ENCODE assay signal across 1 cellular context in the genomic region with DNA sequence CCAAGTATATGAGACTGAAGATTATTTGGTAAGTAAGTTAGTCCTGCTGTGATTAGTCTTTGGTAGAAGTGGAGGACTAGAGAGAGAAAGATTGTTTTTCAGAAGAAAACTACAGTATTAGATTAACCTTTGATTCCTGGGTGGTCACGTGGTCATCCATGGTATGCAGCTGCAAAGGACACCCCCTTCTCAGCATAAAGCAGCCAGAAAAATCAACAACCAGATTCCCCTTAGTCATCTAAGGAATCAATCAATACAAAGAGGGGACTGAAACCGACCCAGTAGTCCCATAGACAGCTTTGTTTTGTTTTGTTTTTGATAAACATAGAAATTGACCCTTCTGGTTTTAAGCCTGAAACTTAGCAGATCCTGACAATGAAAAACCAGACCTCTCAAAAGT.
TF ChIP-seq lines count a peak whose summit lies in the region.

No MANE protein-coding gene starts in this region.

TF ChIP-seq in HepG2, 621 proteins besides CTCF, POLR2A, EP300 and RAD21 (continued from another document and continues in another):
- TF ChIP-seq, protein P1, sequence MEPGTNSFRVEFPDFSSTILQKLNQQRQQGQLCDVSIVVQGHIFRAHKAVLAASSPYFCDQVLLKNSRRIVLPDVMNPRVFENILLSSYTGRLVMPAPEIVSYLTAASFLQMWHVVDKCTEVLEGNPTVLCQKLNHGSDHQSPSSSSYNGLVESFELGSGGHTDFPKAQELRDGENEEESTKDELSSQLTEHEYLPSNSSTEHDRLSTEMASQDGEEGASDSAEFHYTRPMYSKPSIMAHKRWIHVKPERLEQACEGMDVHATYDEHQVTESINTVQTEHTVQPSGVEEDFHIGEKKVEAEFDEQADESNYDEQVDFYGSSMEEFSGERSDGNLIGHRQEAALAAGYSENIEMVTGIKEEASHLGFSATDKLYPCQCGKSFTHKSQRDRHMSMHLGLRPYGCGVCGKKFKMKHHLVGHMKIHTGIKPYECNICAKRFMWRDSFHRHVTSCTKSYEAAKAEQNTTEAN (CRISPR knock-in tag; conservative IDR thresholded peaks at IDR 0.05): no peak
- TF ChIP-seq ZSCAN29 (CRISPR knock-in tag; conservative IDR thresholded peaks at IDR 0.05) (no peak), TEAD3 (CRISPR knock-in tag; optimal IDR thresholded peaks at IDR 0.05; ENCODE audit: borderline replicate concordance) (peak; percentile 92), AGO2 (optimal IDR thresholded peaks at IDR 0.05; ENCODE audit: low read depth, low read length) (no peak), YY1 (IDR thresholded peaks at IDR 0.05; ENCODE audit: insufficient read depth, insufficient replicate concordance, low read depth, low read length) (no peak), MIXL1 (CRISPR knock-in tag; IDR thresholded peaks at IDR 0.05) (peak; percentile 26; the same call in 1 of the 2 replicates), PRMT3 (CRISPR knock-in tag; IDR thresholded peaks at IDR 0.05; ENCODE audit: borderline replicate concordance, low read depth) (no peak), DPF2 (CRISPR knock-in tag; IDR thresholded peaks at IDR 0.05; ENCODE audit: borderline replicate concordance, low read depth) (no peak), ZNF816 (CRISPR knock-in tag; IDR thresholded peaks at IDR 0.05; ENCODE audit: borderline replicate concordance) (0 out of 2 replicates have a peak, but pooled peaks have one; percentile 30), ZKSCAN8 (CRISPR knock-in tag; IDR thresholded peaks at IDR 0.05; ENCODE audit: borderline replicate concordance) (no peak), FOXA1 (IDR thresholded peaks at IDR 0.05) (no peak), FOXA1 (CRISPR knock-in tag; IDR thresholded peaks at IDR 0.05) (peak; percentile 50; the same call in 1 of the 2 replicates), PHB2 (IDR thresholded peaks at IDR 0.05; ENCODE audit: partially characterized antibody) (no peak), ZNF83 (CRISPR knock-in tag; IDR thresholded peaks at IDR 0.05; ENCODE audit: borderline replicate concordance) (no peak), ZSCAN20 (CRISPR knock-in tag; IDR thresholded peaks at IDR 0.05; ENCODE audit: borderline replicate concordance) (no peak), SOX6 (IDR thresholded peaks at IDR 0.05) (no peak), SOX6 (CRISPR knock-in tag; IDR thresholded peaks at IDR 0.05) (peak; percentile 31; the same call in 1 of the 2 replicates), CHD4 (IDR thresholded peaks at IDR 0.05; ENCODE audit: borderline replicate concordance, low read length) (no peak), ZMYM4 (CRISPR knock-in tag; IDR thresholded peaks at IDR 0.05) (peak; percentile 73), ZBTB7A (CRISPR knock-in tag; IDR thresholded peaks at IDR 0.05) (no peak), ZNF329 (CRISPR knock-in tag; IDR thresholded peaks at IDR 0.05; ENCODE audit: low read depth) (no peak), GPN1 (CRISPR knock-in tag; IDR thresholded peaks at IDR 0.05; ENCODE audit: borderline replicate concordance) (no peak), NPAS2 (CRISPR knock-in tag; IDR thresholded peaks at IDR 0.05; ENCODE audit: borderline replicate concordance) (no peak), PAWR (CRISPR knock-in tag; IDR thresholded peaks at IDR 0.05; ENCODE audit: borderline replicate concordance) (no peak), ZNF724P (CRISPR knock-in tag; IDR thresholded peaks at IDR 0.05; ENCODE audit: borderline replicate concordance) (no peak), ZNF317 (CRISPR knock-in tag; IDR thresholded peaks at IDR 0.05) (no peak), SP4 (CRISPR knock-in tag; IDR thresholded peaks at IDR 0.05) (no peak), HHEX (CRISPR knock-in tag; IDR thresholded peaks at IDR 0.05) (no peak)
- TF ChIP-seq, protein P2, sequence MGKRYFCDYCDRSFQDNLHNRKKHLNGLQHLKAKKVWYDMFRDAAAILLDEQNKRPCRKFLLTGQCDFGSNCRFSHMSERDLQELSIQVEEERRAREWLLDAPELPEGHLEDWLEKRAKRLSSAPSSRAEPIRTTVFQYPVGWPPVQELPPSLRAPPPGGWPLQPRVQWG (CRISPR knock-in tag; IDR thresholded peaks at IDR 0.05; ENCODE audit: borderline replicate concordance, low read depth): no peak
- TF ChIP-seq, protein P3, sequence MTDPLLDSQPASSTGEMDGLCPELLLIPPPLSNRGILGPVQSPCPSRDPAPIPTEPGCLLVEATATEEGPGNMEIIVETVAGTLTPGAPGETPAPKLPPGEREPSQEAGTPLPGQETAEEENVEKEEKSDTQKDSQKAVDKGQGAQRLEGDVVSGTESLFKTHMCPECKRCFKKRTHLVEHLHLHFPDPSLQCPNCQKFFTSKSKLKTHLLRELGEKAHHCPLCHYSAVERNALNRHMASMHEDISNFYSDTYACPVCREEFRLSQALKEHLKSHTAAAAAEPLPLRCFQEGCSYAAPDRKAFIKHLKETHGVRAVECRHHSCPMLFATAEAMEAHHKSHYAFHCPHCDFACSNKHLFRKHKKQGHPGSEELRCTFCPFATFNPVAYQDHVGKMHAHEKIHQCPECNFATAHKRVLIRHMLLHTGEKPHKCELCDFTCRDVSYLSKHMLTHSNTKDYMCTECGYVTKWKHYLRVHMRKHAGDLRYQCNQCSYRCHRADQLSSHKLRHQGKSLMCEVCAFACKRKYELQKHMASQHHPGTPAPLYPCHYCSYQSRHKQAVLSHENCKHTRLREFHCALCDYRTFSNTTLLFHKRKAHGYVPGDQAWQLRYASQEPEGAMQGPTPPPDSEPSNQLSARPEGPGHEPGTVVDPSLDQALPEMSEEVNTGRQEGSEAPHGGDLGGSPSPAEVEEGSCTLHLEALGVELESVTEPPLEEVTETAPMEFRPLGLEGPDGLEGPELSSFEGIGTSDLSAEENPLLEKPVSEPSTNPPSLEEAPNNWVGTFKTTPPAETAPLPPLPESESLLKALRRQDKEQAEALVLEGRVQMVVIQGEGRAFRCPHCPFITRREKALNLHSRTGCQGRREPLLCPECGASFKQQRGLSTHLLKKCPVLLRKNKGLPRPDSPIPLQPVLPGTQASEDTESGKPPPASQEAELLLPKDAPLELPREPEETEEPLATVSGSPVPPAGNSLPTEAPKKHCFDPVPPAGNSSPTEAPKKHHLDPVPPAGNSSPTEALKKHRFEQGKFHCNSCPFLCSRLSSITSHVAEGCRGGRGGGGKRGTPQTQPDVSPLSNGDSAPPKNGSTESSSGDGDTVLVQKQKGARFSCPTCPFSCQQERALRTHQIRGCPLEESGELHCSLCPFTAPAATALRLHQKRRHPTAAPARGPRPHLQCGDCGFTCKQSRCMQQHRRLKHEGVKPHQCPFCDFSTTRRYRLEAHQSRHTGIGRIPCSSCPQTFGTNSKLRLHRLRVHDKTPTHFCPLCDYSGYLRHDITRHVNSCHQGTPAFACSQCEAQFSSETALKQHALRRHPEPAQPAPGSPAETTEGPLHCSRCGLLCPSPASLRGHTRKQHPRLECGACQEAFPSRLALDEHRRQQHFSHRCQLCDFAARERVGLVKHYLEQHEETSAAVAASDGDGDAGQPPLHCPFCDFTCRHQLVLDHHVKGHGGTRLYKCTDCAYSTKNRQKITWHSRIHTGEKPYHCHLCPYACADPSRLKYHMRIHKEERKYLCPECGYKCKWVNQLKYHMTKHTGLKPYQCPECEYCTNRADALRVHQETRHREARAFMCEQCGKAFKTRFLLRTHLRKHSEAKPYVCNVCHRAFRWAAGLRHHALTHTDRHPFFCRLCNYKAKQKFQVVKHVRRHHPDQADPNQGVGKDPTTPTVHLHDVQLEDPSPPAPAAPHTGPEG (CRISPR knock-in tag; IDR thresholded peaks at IDR 0.05): no peak
- TF ChIP-seq, protein P4, sequence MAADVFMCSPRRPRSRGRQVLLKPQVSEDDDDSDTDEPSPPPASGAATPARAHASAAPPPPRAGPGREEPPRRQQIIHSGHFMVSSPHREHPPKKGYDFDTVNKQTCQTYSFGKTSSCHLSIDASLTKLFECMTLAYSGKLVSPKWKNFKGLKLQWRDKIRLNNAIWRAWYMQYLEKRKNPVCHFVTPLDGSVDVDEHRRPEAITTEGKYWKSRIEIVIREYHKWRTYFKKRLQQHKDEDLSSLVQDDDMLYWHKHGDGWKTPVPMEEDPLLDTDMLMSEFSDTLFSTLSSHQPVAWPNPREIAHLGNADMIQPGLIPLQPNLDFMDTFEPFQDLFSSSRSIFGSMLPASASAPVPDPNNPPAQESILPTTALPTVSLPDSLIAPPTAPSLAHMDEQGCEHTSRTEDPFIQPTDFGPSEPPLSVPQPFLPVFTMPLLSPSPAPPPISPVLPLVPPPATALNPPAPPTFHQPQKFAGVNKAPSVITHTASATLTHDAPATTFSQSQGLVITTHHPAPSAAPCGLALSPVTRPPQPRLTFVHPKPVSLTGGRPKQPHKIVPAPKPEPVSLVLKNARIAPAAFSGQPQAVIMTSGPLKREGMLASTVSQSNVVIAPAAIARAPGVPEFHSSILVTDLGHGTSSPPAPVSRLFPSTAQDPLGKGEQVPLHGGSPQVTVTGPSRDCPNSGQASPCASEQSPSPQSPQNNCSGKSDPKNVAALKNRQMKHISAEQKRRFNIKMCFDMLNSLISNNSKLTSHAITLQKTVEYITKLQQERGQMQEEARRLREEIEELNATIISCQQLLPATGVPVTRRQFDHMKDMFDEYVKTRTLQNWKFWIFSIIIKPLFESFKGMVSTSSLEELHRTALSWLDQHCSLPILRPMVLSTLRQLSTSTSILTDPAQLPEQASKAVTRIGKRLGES (CRISPR knock-in tag; IDR thresholded peaks at IDR 0.05; ENCODE audit: borderline replicate concordance): no peak
- TF ChIP-seq, protein P5, sequence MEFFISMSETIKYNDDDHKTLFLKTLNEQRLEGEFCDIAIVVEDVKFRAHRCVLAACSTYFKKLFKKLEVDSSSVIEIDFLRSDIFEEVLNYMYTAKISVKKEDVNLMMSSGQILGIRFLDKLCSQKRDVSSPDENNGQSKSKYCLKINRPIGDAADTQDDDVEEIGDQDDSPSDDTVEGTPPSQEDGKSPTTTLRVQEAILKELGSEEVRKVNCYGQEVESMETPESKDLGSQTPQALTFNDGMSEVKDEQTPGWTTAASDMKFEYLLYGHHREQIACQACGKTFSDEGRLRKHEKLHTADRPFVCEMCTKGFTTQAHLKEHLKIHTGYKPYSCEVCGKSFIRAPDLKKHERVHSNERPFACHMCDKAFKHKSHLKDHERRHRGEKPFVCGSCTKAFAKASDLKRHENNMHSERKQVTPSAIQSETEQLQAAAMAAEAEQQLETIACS (CRISPR knock-in tag; IDR thresholded peaks at IDR 0.05): no peak
- TF ChIP-seq, protein P6, sequence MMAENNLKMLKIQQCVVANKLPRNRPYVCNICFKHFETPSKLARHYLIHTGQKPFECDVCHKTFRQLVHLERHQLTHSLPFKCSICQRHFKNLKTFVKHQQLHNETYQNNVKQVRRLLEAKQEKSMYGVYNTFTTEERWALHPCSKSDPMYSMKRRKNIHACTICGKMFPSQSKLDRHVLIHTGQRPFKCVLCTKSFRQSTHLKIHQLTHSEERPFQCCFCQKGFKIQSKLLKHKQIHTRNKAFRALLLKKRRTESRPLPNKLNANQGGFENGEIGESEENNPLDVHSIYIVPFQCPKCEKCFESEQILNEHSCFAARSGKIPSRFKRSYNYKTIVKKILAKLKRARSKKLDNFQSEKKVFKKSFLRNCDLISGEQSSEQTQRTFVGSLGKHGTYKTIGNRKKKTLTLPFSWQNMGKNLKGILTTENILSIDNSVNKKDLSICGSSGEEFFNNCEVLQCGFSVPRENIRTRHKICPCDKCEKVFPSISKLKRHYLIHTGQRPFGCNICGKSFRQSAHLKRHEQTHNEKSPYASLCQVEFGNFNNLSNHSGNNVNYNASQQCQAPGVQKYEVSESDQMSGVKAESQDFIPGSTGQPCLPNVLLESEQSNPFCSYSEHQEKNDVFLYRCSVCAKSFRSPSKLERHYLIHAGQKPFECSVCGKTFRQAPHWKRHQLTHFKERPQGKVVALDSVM (CRISPR knock-in tag; IDR thresholded peaks at IDR 0.05): no peak
- TF ChIP-seq, protein P7, sequence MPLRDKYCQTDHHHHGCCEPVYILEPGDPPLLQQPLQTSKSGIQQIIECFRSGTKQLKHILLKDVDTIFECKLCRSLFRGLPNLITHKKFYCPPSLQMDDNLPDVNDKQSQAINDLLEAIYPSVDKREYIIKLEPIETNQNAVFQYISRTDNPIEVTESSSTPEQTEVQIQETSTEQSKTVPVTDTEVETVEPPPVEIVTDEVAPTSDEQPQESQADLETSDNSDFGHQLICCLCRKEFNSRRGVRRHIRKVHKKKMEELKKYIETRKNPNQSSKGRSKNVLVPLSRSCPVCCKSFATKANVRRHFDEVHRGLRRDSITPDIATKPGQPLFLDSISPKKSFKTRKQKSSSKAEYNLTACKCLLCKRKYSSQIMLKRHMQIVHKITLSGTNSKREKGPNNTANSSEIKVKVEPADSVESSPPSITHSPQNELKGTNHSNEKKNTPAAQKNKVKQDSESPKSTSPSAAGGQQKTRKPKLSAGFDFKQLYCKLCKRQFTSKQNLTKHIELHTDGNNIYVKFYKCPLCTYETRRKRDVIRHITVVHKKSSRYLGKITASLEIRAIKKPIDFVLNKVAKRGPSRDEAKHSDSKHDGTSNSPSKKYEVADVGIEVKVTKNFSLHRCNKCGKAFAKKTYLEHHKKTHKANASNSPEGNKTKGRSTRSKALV (CRISPR knock-in tag; IDR thresholded peaks at IDR 0.05): no peak
- TF ChIP-seq, protein P8, sequence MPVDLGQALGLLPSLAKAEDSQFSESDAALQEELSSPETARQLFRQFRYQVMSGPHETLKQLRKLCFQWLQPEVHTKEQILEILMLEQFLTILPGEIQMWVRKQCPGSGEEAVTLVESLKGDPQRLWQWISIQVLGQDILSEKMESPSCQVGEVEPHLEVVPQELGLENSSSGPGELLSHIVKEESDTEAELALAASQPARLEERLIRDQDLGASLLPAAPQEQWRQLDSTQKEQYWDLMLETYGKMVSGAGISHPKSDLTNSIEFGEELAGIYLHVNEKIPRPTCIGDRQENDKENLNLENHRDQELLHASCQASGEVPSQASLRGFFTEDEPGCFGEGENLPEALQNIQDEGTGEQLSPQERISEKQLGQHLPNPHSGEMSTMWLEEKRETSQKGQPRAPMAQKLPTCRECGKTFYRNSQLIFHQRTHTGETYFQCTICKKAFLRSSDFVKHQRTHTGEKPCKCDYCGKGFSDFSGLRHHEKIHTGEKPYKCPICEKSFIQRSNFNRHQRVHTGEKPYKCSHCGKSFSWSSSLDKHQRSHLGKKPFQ (CRISPR knock-in tag; IDR thresholded peaks at IDR 0.05; ENCODE audit: insufficient replicate concordance): no peak
- TF ChIP-seq, protein P9, sequence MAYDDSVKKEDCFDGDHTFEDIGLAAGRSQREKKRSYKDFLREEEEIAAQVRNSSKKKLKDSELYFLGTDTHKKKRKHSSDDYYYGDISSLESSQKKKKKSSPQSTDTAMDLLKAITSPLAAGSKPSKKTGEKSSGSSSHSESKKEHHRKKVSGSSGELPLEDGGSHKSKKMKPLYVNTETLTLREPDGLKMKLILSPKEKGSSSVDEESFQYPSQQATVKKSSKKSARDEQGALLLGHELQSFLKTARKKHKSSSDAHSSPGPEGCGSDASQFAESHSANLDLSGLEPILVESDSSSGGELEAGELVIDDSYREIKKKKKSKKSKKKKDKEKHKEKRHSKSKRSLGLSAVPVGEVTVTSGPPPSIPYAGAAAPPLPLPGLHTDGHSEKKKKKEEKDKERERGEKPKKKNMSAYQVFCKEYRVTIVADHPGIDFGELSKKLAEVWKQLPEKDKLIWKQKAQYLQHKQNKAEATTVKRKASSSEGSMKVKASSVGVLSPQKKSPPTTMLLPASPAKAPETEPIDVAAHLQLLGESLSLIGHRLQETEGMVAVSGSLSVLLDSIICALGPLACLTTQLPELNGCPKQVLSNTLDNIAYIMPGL (CRISPR knock-in tag; IDR thresholded peaks at IDR 0.05; ENCODE audit: borderline replicate concordance in 1 of 2, low read depth in 1 of 2): no peak
- TF ChIP-seq, protein P10, sequence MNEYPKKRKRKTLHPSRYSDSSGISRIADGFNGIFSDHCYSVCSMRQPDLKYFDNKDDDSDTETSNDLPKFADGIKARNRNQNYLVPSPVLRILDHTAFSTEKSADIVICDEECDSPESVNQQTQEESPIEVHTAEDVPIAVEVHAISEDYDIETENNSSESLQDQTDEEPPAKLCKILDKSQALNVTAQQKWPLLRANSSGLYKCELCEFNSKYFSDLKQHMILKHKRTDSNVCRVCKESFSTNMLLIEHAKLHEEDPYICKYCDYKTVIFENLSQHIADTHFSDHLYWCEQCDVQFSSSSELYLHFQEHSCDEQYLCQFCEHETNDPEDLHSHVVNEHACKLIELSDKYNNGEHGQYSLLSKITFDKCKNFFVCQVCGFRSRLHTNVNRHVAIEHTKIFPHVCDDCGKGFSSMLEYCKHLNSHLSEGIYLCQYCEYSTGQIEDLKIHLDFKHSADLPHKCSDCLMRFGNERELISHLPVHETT (CRISPR knock-in tag; conservative IDR thresholded peaks at IDR 0.05): no peak
